17 cellular contexts compared by ENCODE assay signal in genomic region chr7:159000859-159001435, GRCh38.
"Had no signal": no experiment of that assay in that cellular context is flagged by ENCODE, and none has a peak within 500 bp of the region (broad histone marks: within the 10 kb centered on the region; RNA-seq: fewer than 3 reads in every experiment).

No MANE protein-coding gene starts in this region.

- H3K27ac ChIP-seq: epithelial cell of prostate, gastroesophageal sphincter, hepatocyte, lower lobe of right lung, right atrium auricular region, thyroid gland, uterus had no signal

- H3K27me3 ChIP-seq: right atrium auricular region, thyroid gland, uterus had no signal

- H3K4me1 ChIP-seq: lower lobe of right lung, right atrium auricular region, thyroid gland, uterus had no signal

- H3K36me3 ChIP-seq: gastroesophageal sphincter, lower lobe of right lung, right atrium auricular region, thyroid gland, uterus had no signal

- ATAC-seq: activated CD8-positive, alpha-beta T cell treated with anti-CD3 and anti-CD28 coated beads, Interleukin-2, amount 10 ng/mL, durations not matched to agents 7 days and 5 days; gastroesophageal sphincter; left cardiac atrium; lower lobe of right lung had no signal

- DNase-seq: activated CD4-positive, alpha-beta T cell treated with anti-CD3 and anti-CD28 coated beads for 48 hours; activated CD8-positive, alpha-beta T cell treated with anti-CD3 and anti-CD28 coated beads, Interleukin-2, amount 10 ng/mL, durations not matched to agents 7 days and 5 days; activated naive CD4-positive, alpha-beta T cell treated with anti-CD3 and anti-CD28 coated beads for 36 hours; caudate nucleus; effector memory CD4-positive, alpha-beta T cell; immature natural killer cell; left cardiac atrium; lower lobe of right lung; naive B cell; small intestine; T1000; thyroid gland; uterus had no signal

- H3K9me3 ChIP-seq: gastroesophageal sphincter, lower lobe of right lung, right atrium auricular region, thyroid gland, uterus had no signal

- H3K4me3 ChIP-seq: gastroesophageal sphincter, hepatocyte, lower lobe of right lung, right atrium auricular region, thyroid gland, uterus had no signal
